Comparison of ENCODE assay signal across 24 cellular contexts in the genomic region with DNA sequence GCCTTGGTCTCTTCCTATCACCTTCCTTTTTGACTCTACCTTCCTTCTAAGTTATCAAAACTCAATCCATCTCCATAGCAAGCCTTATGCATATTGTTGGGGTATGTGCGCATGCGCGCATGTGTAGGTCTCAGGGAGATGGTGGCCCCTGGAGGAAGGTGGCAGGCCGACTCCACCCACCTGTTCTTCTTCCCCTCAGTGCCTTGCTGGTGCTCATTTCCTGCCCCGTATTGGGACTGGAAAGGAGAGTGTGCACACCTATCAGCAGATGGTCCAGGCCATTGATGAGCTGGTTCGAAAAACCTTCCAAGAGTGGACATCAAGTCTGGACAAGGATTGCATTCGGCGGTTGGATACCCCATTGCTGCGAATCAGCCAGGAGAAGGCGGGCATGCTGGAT. TPM values are rescaled to one million over a fixed set of nuclear protein-coding genes. Genes with fewer than 3 reads are reported as not detected.
"Had no signal": no experiment of that assay in that cellular context is flagged by ENCODE, and none has a peak within 500 bp of the region (broad histone marks: within the 10 kb centered on the region; RNA-seq: fewer than 3 reads in every experiment).

No MANE protein-coding gene starts in this region.

- H3K9me3 ChIP-seq: colonic mucosa had no signal

- H3K4me3 ChIP-seq: colonic mucosa, PC-9, SK-N-MC had no signal

- H3K27me3 ChIP-seq: colonic mucosa had no signal

- H3K4me1 ChIP-seq: colonic mucosa had no signal

- FAIRE-seq: astrocyte had no signal

- DNase-seq: activated CD4-positive, alpha-beta memory T cell treated with anti-CD3 and anti-CD28 coated beads for 36 hours; activated CD4-positive, alpha-beta T cell treated with anti-CD3 and anti-CD28 coated beads, Interleukin-2, amount 10 ng/mL, durations not matched to agents 7 days and 5 days; activated CD8-positive, alpha-beta memory T cell treated with anti-CD3 and anti-CD28 coated beads for 24 hours; activated gamma-delta T cell; activated naive CD4-positive, alpha-beta T cell treated with anti-CD3 and anti-CD28 coated beads for 36 hours; activated T-cell treated with anti-CD3 and anti-CD28 coated beads, Interleukin-2, amount 50 U/mL, for 48 hours; colonic mucosa; MV-4-11; NCI-H1417 treated with DMSO at 0.1 percent for 48 hours; NCI-H1694; NCI-H2029; NCI-H2107; NCI-H2171 treated with DMSO at 0.1 percent for 48 hours; NCI-H226; NCI-H69; PC-9; SIG-M5; T-helper 1 cell had no signal

- H3K36me3 ChIP-seq: colonic mucosa had no signal

- H3K27ac ChIP-seq: colonic mucosa, PC-9, SK-N-MC, VCaP had no signal

RNA-seq across cellular contexts. Expression of gene DNAH2, which starts 25.2 kb away (rescaled TPM):
- total RNA-seq: activated CD4-positive, alpha-beta memory T cell treated with anti-CD3 and anti-CD28 coated beads for 36 hours; activated CD4-positive, alpha-beta T cell treated with anti-CD3 and anti-CD28 coated beads, Interleukin-2, amount 10 ng/mL, durations not matched to agents 7 days and 5 days; activated naive CD4-positive, alpha-beta T cell treated with anti-CD3 and anti-CD28 coated beads for 36 hours; NCI-H460; T-helper 2 cell treated with Interferon-gamma antibody and Interleukin-4, amounts not matched to agents 100 ng/mL and 5 ng/mL, for 36 hours had no signal

RNA-seq across cellular contexts. Expression of gene EFNB3, which starts 37.7 kb away (rescaled TPM):
- total RNA-seq: activated CD4-positive, alpha-beta memory T cell treated with anti-CD3 and anti-CD28 coated beads for 36 hours; activated CD4-positive, alpha-beta T cell treated with anti-CD3 and anti-CD28 coated beads, Interleukin-2, amount 10 ng/mL, durations not matched to agents 7 days and 5 days; activated naive CD4-positive, alpha-beta T cell treated with anti-CD3 and anti-CD28 coated beads for 36 hours; activated T-helper 17 cell treated with anti-CD3 and anti-CD28 coated beads, Interleukin-2, amount 50 U/mL, for 72 hours; T-helper 2 cell treated with Interferon-gamma antibody and Interleukin-4, amounts not matched to agents 100 ng/mL and 5 ng/mL, for 36 hours had no signal
